ENCODE assay signal across 8 cellular contexts in the genomic region with DNA sequence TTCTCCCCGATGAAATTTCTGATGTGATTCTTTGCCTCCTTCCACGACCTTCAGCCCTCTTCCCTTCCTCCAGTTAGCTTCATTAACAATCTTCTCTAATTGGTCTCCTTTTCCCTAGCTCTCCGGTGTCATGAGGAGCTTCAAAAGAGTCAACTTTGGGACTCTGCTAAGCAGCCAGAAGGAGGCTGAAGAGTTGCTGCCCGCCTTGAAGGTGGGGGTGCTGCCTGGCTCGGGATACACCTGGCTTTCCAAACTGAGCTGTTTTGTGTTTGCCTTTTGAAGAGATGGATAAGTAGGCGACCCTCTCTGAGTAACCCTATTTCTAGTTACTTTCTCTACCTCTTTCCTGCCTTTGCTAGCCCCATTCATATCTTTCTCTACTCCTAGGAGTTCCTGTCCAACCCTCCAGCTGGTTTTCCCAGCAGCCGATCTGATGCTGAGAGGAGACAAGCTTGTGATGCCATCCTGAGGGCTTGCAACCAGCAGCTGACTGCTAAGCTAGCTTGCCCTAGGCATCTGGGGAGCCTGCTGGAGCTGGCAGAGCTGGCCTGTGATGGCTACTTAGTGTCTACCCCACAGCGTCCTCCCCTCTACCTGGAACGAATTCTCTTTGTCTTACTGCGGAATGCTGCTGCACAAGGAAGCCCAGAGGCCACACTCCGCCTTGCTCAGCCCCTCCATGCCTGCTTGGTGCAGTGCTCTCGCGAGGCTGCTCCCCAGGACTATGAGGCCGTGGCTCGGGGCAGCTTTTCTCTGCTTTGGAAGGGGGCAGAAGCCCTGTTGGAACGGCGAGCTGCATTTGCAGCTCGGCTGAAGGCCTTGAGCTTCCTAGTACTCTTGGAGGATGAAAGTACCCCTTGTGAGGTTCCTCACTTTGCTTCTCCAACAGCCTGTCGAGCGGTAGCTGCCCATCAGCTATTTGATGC. TPM values are rescaled to one million over a fixed set of nuclear protein-coding genes. Genes with fewer than 3 reads are reported as not detected.
DNase-seq lines count a peak whose midpoint lies in the region; ATAC-seq and TF ChIP-seq lines count a peak whose summit lies in the region.

No MANE protein-coding gene starts in this region.

- peaks cover 8% of the 10 kb centered on the region; the same call in 1 of the 2 replicates for H3K36me3 Mint-ChIP-seq in HFFc6 (ENCODE audit: low read depth)
- H3K36me3 Mint-ChIP-seq in memory B cell, result no peaks in the 10 kb centered on the region

- H3K27ac ChIP-seq in ascending aorta, result no peak overlapping the region

- no peaks in the 10 kb centered on the region for H3K36me3 ChIP-seq in ascending aorta

- H3K27ac Mint-ChIP-seq in HFFc6, result peak overlapping the region; percentile 88
- peak overlapping the region; percentile 95 for H3K27ac Mint-ChIP-seq in memory B cell

- H3K9me3 Mint-ChIP-seq in HFFc6 (no peaks in the 10 kb centered on the region), memory B cell (no peaks in the 10 kb centered on the region)

- H3K4me1 Mint-ChIP-seq in HFFc6 (ENCODE audit: low read depth) (peaks cover 41% of the 10 kb centered on the region), memory B cell (peaks cover 16% of the 10 kb centered on the region)

- TF ChIP-seq CTCF in HFFc6 (IDR thresholded peaks at IDR 0.05) (no peak), ascending aorta (IDR thresholded peaks at IDR 0.05) (no peak)

- H3K4me3 Mint-ChIP-seq in HFFc6 (peak overlapping the region; percentile 98), memory B cell (peak overlapping the region; percentile 98)

- intact Hi-C loops in ascending aorta (cut with DNase I), result loop anchor here (2.0 kb wide), 1 partner anchor 48 kb away; no protein-coding TSS in a partner anchor

- H3K27me3 ChIP-seq in ascending aorta, result no peaks in the 10 kb centered on the region

- H3K9me3 ChIP-seq in ascending aorta, result no peaks in the 10 kb centered on the region

- DNase-seq in AG08396 (ENCODE audit: low spot score) (peak; percentile 29), HFFc6 (peak; percentile 17), ascending aorta (ENCODE audit: low spot score in 2 of 2) (no peak), memory B cell (ENCODE audit: low spot score in 2 of 2) (no peak), NCI-H345 treated with DMSO at 0.1 percent for 48 hours (lab: John Stamatoyannopoulos, UW; ENCODE audit: unreplicated experiment) (no peak), middle frontal gyrus (ENCODE audit: extremely low spot score, low spot score) (no peak), activated gamma-delta T cell (lab: John Stamatoyannopoulos, UW) (no peak)

- H3K27me3 Mint-ChIP-seq in HFFc6 (ENCODE audit: insufficient read depth) (peaks cover 2% of the 10 kb centered on the region), memory B cell (no peaks in the 10 kb centered on the region)

- no peak for ATAC-seq in memory B cell (ENCODE audit: low read depth)
- no peak for ATAC-seq in HG03354 (IDR thresholded peaks at IDR 0.05; ENCODE audit: poor library complexity, severe bottlenecking, unreplicated experiment)

- peak overlapping the region; percentile 63 to 64 for H3K4me3 ChIP-seq in ascending aorta

- no peaks in the 10 kb centered on the region for H3K4me1 ChIP-seq in ascending aorta

RNA-seq across cellular contexts. Expression of gene ESPL1, which starts 0.8 kb away (rescaled TPM):
- 10 to 100 TPM in 5 of 6 experiments, 1 to 10 TPM in 1; 7.0 to 16.1 (median 14.1) TPM for total RNA-seq in HFFc6 (2021; fragmentation: NEBNext Ultra II Directional; extraction: Animal tissue kit (Norgen Biotek cat#: 25700))
- total RNA-seq in ascending aorta, result not detected

RNA-seq across cellular contexts. Expression of gene PFDN5, which starts 26.4 kb away (rescaled TPM):
- 100 to 1,000 TPM; 502 to 568 (median 534) TPM for total RNA-seq in HFFc6 (2021; fragmentation: NEBNext Ultra II Directional; extraction: Animal tissue kit (Norgen Biotek cat#: 25700))
- 187 TPM for total RNA-seq in ascending aorta

RNA-seq across cellular contexts. Expression of gene MYG1, which starts 30.6 kb away (rescaled TPM):
- total RNA-seq in HFFc6 (2021; fragmentation: NEBNext Ultra II Directional; extraction: Animal tissue kit (Norgen Biotek cat#: 25700)), result 10 to 100 TPM; 59.8 to 76.0 (median 68.3) TPM
- total RNA-seq in ascending aorta, result 27.5 TPM

RNA-seq across cellular contexts. Expression of gene RARG, which starts 36.9 kb away (rescaled TPM):
- 10 to 100 TPM; 47.2 to 80.5 (median 71.0) TPM for total RNA-seq in HFFc6 (2021; fragmentation: NEBNext Ultra II Directional; extraction: Animal tissue kit (Norgen Biotek cat#: 25700))
- total RNA-seq in ascending aorta, result 29.8 TPM

RNA-seq across cellular contexts. Expression of gene AAAS, which starts 52.5 kb away (rescaled TPM):
- 10 to 100 TPM; 44.0 to 63.5 (median 54.0) TPM for total RNA-seq in HFFc6 (2021; fragmentation: NEBNext Ultra II Directional; extraction: Animal tissue kit (Norgen Biotek cat#: 25700))
- 21.2 TPM for total RNA-seq in ascending aorta

Comparison
In these comparisons a context has a peak if more than half of its experiments do, and no peak if none do; other contexts are left out.
1. DNase-seq: peak in AG08396 (single experiment) and HFFc6 (single experiment); none in ascending aorta (0 of 2), memory B cell (0 of 2), NCI-H345 treated with DMSO at 0.1 percent for 48 hours (single experiment), middle frontal gyrus (single experiment) and activated gamma-delta T cell (single experiment).